Comparison of ENCODE assay signal across 10 cellular contexts in genomic region chr22:37212174-37212906, GRCh38. TPM values are rescaled to one million over a fixed set of nuclear protein-coding genes. Genes with fewer than 3 reads are reported as not detected.
DNase-seq lines count a peak whose midpoint lies in the region; ATAC-seq, FAIRE-seq and TF ChIP-seq lines count a peak whose summit lies in the region.
"Had no signal": no experiment of that assay in that cellular context is flagged by ENCODE, and none has a peak within 500 bp of the region (broad histone marks: within the 10 kb centered on the region; RNA-seq: fewer than 3 reads in every experiment).

Gene SSTR3, minus strand, starts transcription at chr22:37212477. Its CDS starts 4,674 bp downstream, at chr22:37207803.

- H3K27ac ChIP-seq in BLaER1 (0 out of 2 replicates have a peak within 1 kb of the TSS, but pooled peaks have one; percentile 13), HEK293 (ENCODE audit: extremely low read depth, low read depth, low read length) (no peak within 1 kb of the TSS), K562 (ENCODE audit: extremely low read depth, low read depth, low read length) (no peak within 1 kb of the TSS), small intestine (ENCODE audit: low read depth in 1 of 2, low read length in 1 of 2) (no peak within 1 kb of the TSS)

- CTCF ChIA-PET in HEK293 (lab: Yijun Ruan, JAX) (interaction anchor here (0.6 kb wide), 2 partner anchors 22 to 47 kb away, joined by 3 to 11 read pairs; no protein-coding TSS in a partner anchor), K562 (lab: Yijun Ruan, JAX; ENCODE audit: low intra/inter-chr PET ratio) (no interaction called here)

- no peaks in the 10 kb centered on the region for H3K9me3 ChIP-seq in BLaER1
- no peaks in the 10 kb centered on the region for H3K9me3 ChIP-seq in HEK293 (ENCODE audit: control insufficient read depth, insufficient read depth, low read depth, low read length)
- H3K9me3 ChIP-seq in K562 (replicated peaks; ENCODE audit: control insufficient read depth, insufficient read depth, low read depth, low read length): no peaks in the 10 kb centered on the region
- no peaks in the 10 kb centered on the region for H3K9me3 ChIP-seq in small intestine (ENCODE audit: control insufficient read depth, low read depth)
- H3K9me3 ChIP-seq: HAP-1 had no signal

- no peaks in the 10 kb centered on the region for H3K79me2 ChIP-seq in K562 (ENCODE audit: control insufficient read depth, insufficient read depth, low read length)

- TF ChIP-seq EP300 in K562 (IDR thresholded peaks at IDR 0.05; ENCODE audit: low read length): no peak

- H3K9me1 ChIP-seq in K562 (ENCODE audit: control insufficient read depth, insufficient read depth, low read length): no peaks in the 10 kb centered on the region

- DNase-seq in K562 (ENCODE audit: extremely low read depth in 1 of 4, low spot score in 3 of 4) (peak in 2 of 4 experiments; percentile 41 to 44), mesenteric fat pad (ENCODE audit: low spot score) (peak; percentile 72), NCI-H446 treated with DMSO at 0.1 percent for 48 hours (lab: John Stamatoyannopoulos, UW) (no peak), small intestine (no peak)
- no peak for DNase-seq in activated CD4-positive, CD25-positive, alpha-beta regulatory T cell treated with anti-CD3 and anti-CD28 coated beads, Interleukin-2, amount 50 U/mL, for 72 hours
- DNase-seq: NCI-H1930 had no signal

- in situ Hi-C loops in K562 (cut with MboI): no loop called here

- TF ChIP-seq RAD21 in K562 (CRISPR knock-in tag; conservative IDR thresholded peaks at IDR 0.05 in 1 of 2, IDR thresholded peaks at IDR 0.05 in 1 of 2): no peak

- no peak for ATAC-seq in K562
- ATAC-seq in HG03378 (IDR thresholded peaks at IDR 0.05; ENCODE audit: unreplicated experiment): no peak

- BruUV-seq in K562 (replicated peaks; lab: Mats Ljungman, UMichigan): no TSS peak

- H3K27me3 ChIP-seq in BLaER1: no peaks in the 10 kb centered on the region
- peaks cover 0 to 15% of the 10 kb centered on the region in 2 experiments; a peak in 2 of 5 replicates for H3K27me3 ChIP-seq in K562 (ENCODE audit: control insufficient read depth in 2 of 2, insufficient read depth in 2 of 2, low read length in 2 of 2)
- H3K27me3 ChIP-seq in small intestine (ENCODE audit: control insufficient read depth in 2 of 2, insufficient read depth in 2 of 2, low read length in 2 of 2): no peaks in the 10 kb centered on the region

- H3K36me3 ChIP-seq in BLaER1 (no peaks in the 10 kb centered on the region), HEK293 (ENCODE audit: control insufficient read depth in 2 of 2, insufficient read depth in 1 of 2, low read length in 2 of 2) (no peaks in the 10 kb centered on the region), K562 (ENCODE audit: control insufficient read depth, insufficient read depth, low read length) (no peaks in the 10 kb centered on the region), small intestine (ENCODE audit: control insufficient read depth in 2 of 2, insufficient read depth in 2 of 2, low read length in 2 of 2) (no peaks in the 10 kb centered on the region)
- H3K36me3 ChIP-seq: HAP-1 had no signal

- H3K4me2 ChIP-seq in BLaER1: peak within 1 kb of the TSS; percentile 37
- no peak within 1 kb of the TSS for H3K4me2 ChIP-seq in K562 (ENCODE audit: insufficient read depth, low read length)

- H3K9ac ChIP-seq in BLaER1 (no peak within 1 kb of the TSS), K562 (ENCODE audit: insufficient read depth in 1 of 2, low read depth in 2 of 2, low read length in 2 of 2) (peak within 1 kb of the TSS in 1 of 2 experiments; percentile 36; a peak in 2 of 4 replicates)

- TF ChIP-seq CTCF in HEK293 (tag by site-specific recombination; IDR thresholded peaks at IDR 0.05): no peak
- TF ChIP-seq CTCF in K562 (IDR thresholded peaks at IDR 0.05 in 2 of 3, conservative IDR thresholded peaks at IDR 0.05 in 1 of 3; ENCODE audit: insufficient read depth in 2 of 3, low read depth in 1 of 3, low read length in 3 of 3): no peak

- no peak within 1 kb of the TSS for H2AFZ ChIP-seq in K562 (ENCODE audit: low read depth, low read length)

- POLR2A ChIA-PET in HEK293 (lab: Yijun Ruan, JAX): no interaction called here
- POLR2A ChIA-PET in K562 (lab: Yijun Ruan, JAX): no interaction called here

- TF ChIP-seq POLR2A in K562 (conservative IDR thresholded peaks at IDR 0.05): no peak

- H3K4me3 ChIP-seq in BLaER1 (no peak within 1 kb of the TSS), HEK293 (ENCODE audit: low read depth, low read length) (no peak within 1 kb of the TSS), K562 (no peak within 1 kb of the TSS), small intestine (ENCODE audit: low read depth in 1 of 2, low read length in 2 of 2) (no peak within 1 kb of the TSS)
- H3K4me3 ChIP-seq: HAP-1 had no signal

- intact Hi-C loops in K562 (cut with micrococcal nuclease): no loop called here

- peaks cover 34% of the 10 kb centered on the region for H3K4me1 ChIP-seq in BLaER1
- H3K4me1 ChIP-seq in HEK293 (ENCODE audit: control insufficient read depth, insufficient read depth, low read length): no peaks in the 10 kb centered on the region
- peaks cover 0 to 20% of the 10 kb centered on the region in 2 experiments; a peak in 3 of 5 replicates for H3K4me1 ChIP-seq in K562 (replicated peaks in 1 of 2; ENCODE audit: control insufficient read depth in 2 of 2, insufficient read depth in 2 of 2, low read length in 2 of 2)
- no peaks in the 10 kb centered on the region for H3K4me1 ChIP-seq in small intestine (ENCODE audit: control insufficient read depth in 2 of 2, insufficient read depth in 1 of 2, low read depth in 1 of 2, low read length in 1 of 2)
- H3K4me1 ChIP-seq: HAP-1 had no signal

- H4K20me1 ChIP-seq in BLaER1: no peaks in the 10 kb centered on the region
- H4K20me1 ChIP-seq in K562 (replicated peaks; ENCODE audit: control insufficient read depth, insufficient read depth, low read length): no peaks in the 10 kb centered on the region

- no peak for FAIRE-seq in K562 (lab: Jason Lieb, UNC)
- no peak for FAIRE-seq in small intestine (lab: Jason Lieb, UNC)

- WGBS in K562 (ENCODE audit: insufficient coverage, low coverage, missing lambda C conversion rate): 10% methylated on average over 9 of the region's 23 CpGs
- 8 to 29% (median 17%) methylated on average over 22 to 23 of the region's 23 CpGs for WGBS in small intestine, 3 donors

TF ChIP-seq in HEK293, 187 proteins besides CTCF, POLR2A, EP300 and RAD21 (continues in another document):
- no peak for TF ChIP-seq KLF8 (tag by site-specific recombination; IDR thresholded peaks at IDR 0.05)
- TF ChIP-seq SP2 (tag by site-specific recombination; IDR thresholded peaks at IDR 0.05): peak; percentile 9; the same call in 1 of the 2 replicates
- no peak for TF ChIP-seq ZNF677 (tag by site-specific recombination; IDR thresholded peaks at IDR 0.05)
- no peak for TF ChIP-seq ZNF354C (tag by site-specific recombination; IDR thresholded peaks at IDR 0.05; ENCODE audit: borderline replicate concordance, low read depth)
- peak; percentile 11; the same call in 1 of the 2 replicates for TF ChIP-seq ZBTB17 (tag by site-specific recombination; IDR thresholded peaks at IDR 0.05)
- peak; percentile 95 for TF ChIP-seq ZFHX2 (tag by site-specific recombination; conservative IDR thresholded peaks at IDR 0.05)

TF ChIP-seq in K562, 482 proteins besides CTCF, POLR2A, EP300 and RAD21 (continues in another document):
- no peak for TF ChIP-seq DNMT1 (IDR thresholded peaks at IDR 0.05)
- no peak for TF ChIP-seq ZNF644 (tag; IDR thresholded peaks at IDR 0.05; ENCODE audit: low read depth)
- no peak for TF ChIP-seq ZBTB1 (CRISPR knock-in tag; IDR thresholded peaks at IDR 0.05; ENCODE audit: borderline replicate concordance, low read depth)
- TF ChIP-seq ZEB2 (IDR thresholded peaks at IDR 0.05): no peak
- TF ChIP-seq NCOR1 (IDR thresholded peaks at IDR 0.05): no peak
- TF ChIP-seq MXD1 (CRISPR knock-in tag; IDR thresholded peaks at IDR 0.05; ENCODE audit: borderline replicate concordance, poor library complexity, severe bottlenecking): no peak
- TF ChIP-seq SETDB1 (IDR thresholded peaks at IDR 0.05; ENCODE audit: low read length): no peak
- TF ChIP-seq ZC3H8 (IDR thresholded peaks at IDR 0.05): no peak
- TF ChIP-seq ATF2 (CRISPR knock-in tag; IDR thresholded peaks at IDR 0.05): no peak

RNA-seq across cellular contexts. Expression of gene SSTR3, which starts in this region (rescaled TPM):
- total RNA-seq in K562 (2011; cell fraction: chromatin; rRNA removed; ENCODE audit: low replicate concordance): 0.07 TPM in 1 of 2 replicates, not detected in the other
- total RNA-seq in K562 (2011; cell fraction: nucleolus; rRNA removed): not detected in 2 replicates
- total RNA-seq in K562 (2011; cell fraction: nucleoplasm; rRNA removed): 0.07 TPM in 1 of 2 replicates, not detected in the other
- total RNA-seq in K562 (2014; rRNA removed) (not detected in 2 replicates), K562 (2014; rRNA removed; fragmentation: Illumina TruSeq; extraction: Trizol) (not detected in 2 replicates), K562 (2015; rRNA removed; fragmentation: Illumina TruSeq; extraction: Trizol) (not detected in 2 replicates), K562 (2021) (not detected in 2 replicates), mesenteric fat pad (not detected)
- polyA plus RNA-seq in K562 (2011; rRNA removed) (0.03 TPM in 1 of 2 replicates, not detected in the other), K562 (2014; fragmentation: Illumina TruSeq; extraction: Trizol) (not detected in 2 replicates), K562 (2014; fragmentation: Nextera tagmentation; extraction: Ambion mirVana) (not detected), K562 (2014; rRNA removed) (not detected in 2 replicates), small intestine (under 1 TPM in 1 of 3 donors, not detected in 2; 0.09 TPM)
- 0.01 and 0.03 TPM in 2 replicates for polyA plus RNA-seq in K562 (2011; cell fraction: cytosol; rRNA removed)
- 0.09 TPM in 1 of 2 replicates, not detected in the other for polyA plus RNA-seq in K562 (2011; cell fraction: nucleus; rRNA removed)
- polyA plus RNA-seq in K562 (2012): 0.01 TPM in 1 of 2 replicates, not detected in the other
- not detected in 2 replicates for polyA minus RNA-seq in K562 (2011; rRNA and poly(A)+ RNA removed)
- polyA minus RNA-seq in K562 (2011; cell fraction: cytosol; rRNA and poly(A)+ RNA removed): not detected in 2 replicates
- not detected in 2 replicates for polyA minus RNA-seq in K562 (2011; cell fraction: nucleus; rRNA and poly(A)+ RNA removed)

Comparison
In these comparisons a context has a peak if more than half of its experiments do, and no peak if none do; other contexts are left out.
1. Peak in DNase-seq in mesenteric fat pad; RNA of the gene not detected or under 1 TPM.